In genomic region chr15:67119238-67119846, GRCh38 we compare ENCODE assay signal across 10 cellular contexts. TPM values are rescaled to one million over a fixed set of nuclear protein-coding genes. Genes with fewer than 3 reads are reported as not detected.
DNase-seq lines count a peak whose midpoint lies in the region; ATAC-seq and TF ChIP-seq lines count a peak whose summit lies in the region.
"Had no signal": no experiment of that assay in that cellular context is flagged by ENCODE, and none has a peak within 500 bp of the region (broad histone marks: within the 10 kb centered on the region; RNA-seq: fewer than 3 reads in every experiment).

No MANE protein-coding gene starts in this region.

- 95 to 96% methylated on average over 5 to 6 of the region's 6 CpGs for WGBS in body of pancreas, 2 donors

- no peak for TF ChIP-seq CTCF in right atrium auricular region (IDR thresholded peaks at IDR 0.05)
- TF ChIP-seq CTCF in body of pancreas (IDR thresholded peaks at IDR 0.05) = no peak
- TF ChIP-seq CTCF in natural killer cell (IDR thresholded peaks at IDR 0.05) = no peak

- H3K4me3 Mint-ChIP-seq in natural killer cell = no peak overlapping the region

- H3K4me1 Mint-ChIP-seq in natural killer cell = peaks cover 86 to 89% of the 10 kb centered on the region in 2 donors

- H3K36me3 ChIP-seq in right atrium auricular region = no peaks in the 10 kb centered on the region
- no peaks in the 10 kb centered on the region for H3K36me3 ChIP-seq in body of pancreas (replicated peaks in 1 of 2; ENCODE audit: insufficient read depth in 1 of 2, low read depth in 2 of 2)

- H3K4me3 ChIP-seq in right atrium auricular region = no peak overlapping the region
- no peak overlapping the region for H3K4me3 ChIP-seq in body of pancreas

- no peaks in the 10 kb centered on the region for H3K9me3 Mint-ChIP-seq in natural killer cell

- no peak for TF ChIP-seq POLR2A in body of pancreas (IDR thresholded peaks at IDR 0.05)

- no peaks in the 10 kb centered on the region for H3K27me3 Mint-ChIP-seq in natural killer cell (ENCODE audit: low read depth in 2 of 2)

- DNase-seq in right atrium auricular region (ENCODE audit: low spot score) (no peak), Right ventricle myocardium superior (no peak), body of pancreas (no peak), natural killer cell (no peak), NCI-H2196 (lab: John Stamatoyannopoulos, UW; ENCODE audit: unreplicated experiment) (no peak), activated gamma-delta T cell (lab: John Stamatoyannopoulos, UW) (no peak)
- DNase-seq: left cardiac atrium had no signal

- H3K27me3 ChIP-seq in right atrium auricular region (no peaks in the 10 kb centered on the region), body of pancreas (no peaks in the 10 kb centered on the region)

- H3K27ac Mint-ChIP-seq in natural killer cell = peak overlapping the region; percentile 97 to 98

- H3K4me1 ChIP-seq in right atrium auricular region (peaks cover 0 to 81% of the 10 kb centered on the region in 2 donors), body of pancreas (peaks cover 75% of the 10 kb centered on the region)

- no peaks in the 10 kb centered on the region for H3K9me3 ChIP-seq in right atrium auricular region
- H3K9me3 ChIP-seq in body of pancreas = no peaks in the 10 kb centered on the region

- H3K27ac ChIP-seq in right atrium auricular region (peak overlapping the region; percentile 87), body of pancreas (peak overlapping the region; percentile 13 to 89 (median 86))
- H3K27ac ChIP-seq: VCaP had no signal

- intact Hi-C loops in Right ventricle myocardium superior (cut with DNase I) = no loop called here
- intact Hi-C loops in body of pancreas (cut with DNase I) = no loop called here
- intact Hi-C loops in natural killer cell (cut with micrococcal nuclease) = no loop called here

- ATAC-seq in Right ventricle myocardium superior (ENCODE audit: poor library complexity) = no peak
- no peak for ATAC-seq in body of pancreas
- ATAC-seq in natural killer cell = no peak
- ATAC-seq in GM21528 (IDR thresholded peaks at IDR 0.05; ENCODE audit: low FRiP score, unreplicated experiment) = no peak
- no peak for ATAC-seq in GM19452 (IDR thresholded peaks at IDR 0.05; ENCODE audit: unreplicated experiment)
- ATAC-seq: left cardiac atrium had no signal

- H3K36me3 Mint-ChIP-seq in natural killer cell = no peaks in the 10 kb centered on the region

RNA-seq across cellular contexts. Expression of gene SMAD3, which starts 53.9 kb away (rescaled TPM):
- total RNA-seq in right atrium auricular region (10 to 100 TPM; 20.8 to 37.8 TPM), Right ventricle myocardium superior (17.3 TPM), body of pancreas (10 to 100 TPM; 19.7 to 52.4 TPM), natural killer cell (10 to 100 TPM; 47.1 to 72.6 (median 63.0) TPM)
